19 cellular contexts compared by ENCODE assay signal in genomic region chr1:94589728-94590127, GRCh38. TPM values are rescaled to one million over a fixed set of nuclear protein-coding genes. Genes with fewer than 3 reads are reported as not detected.
DNase-seq lines count a peak whose midpoint lies in the region; ATAC-seq and TF ChIP-seq lines count a peak whose summit lies in the region.
"Had no signal": no experiment of that assay in that cellular context is flagged by ENCODE, and none has a peak within 500 bp of the region (broad histone marks: within the 10 kb centered on the region; RNA-seq: fewer than 3 reads in every experiment).

No MANE protein-coding gene starts in this region.

- peak overlapping the region; percentile 61 to 77 for H3K4ac ChIP-seq in mesenchymal stem cell (ENCODE audit: low read depth in 1 of 2, low read length in 2 of 2)

- ATAC-seq in GM23338: no peak
- ATAC-seq in HG03565 (IDR thresholded peaks at IDR 0.05; ENCODE audit: unreplicated experiment): no peak
- ATAC-seq: K562 had no signal

- WGBS in mesenchymal stem cell: 100% methylated on average over 4 of the region's 4 CpGs
- 77 to 90% (median 89%) methylated on average over 4 of the region's 4 CpGs for WGBS in stomach, 5 donors

- H3K4me1 ChIP-seq in GM23338 (ENCODE audit: insufficient read depth) (no peaks in the 10 kb centered on the region), mesenchymal stem cell (ENCODE audit: control insufficient read depth, insufficient read depth, low read depth, low read length) (no peaks in the 10 kb centered on the region), stomach (peaks cover 4 to 19% (median 12%) of the 10 kb centered on the region in 4 donors)
- H3K4me1 ChIP-seq: BLaER1 treated with 17β-estradiol and CSF1 and Interleukin-3, amounts not matched to agents 10 nM and 100 nM had no signal

- H3K9me3 ChIP-seq in mesenchymal stem cell (ENCODE audit: control insufficient read depth, low read length) (no peaks in the 10 kb centered on the region), stomach (no peaks in the 10 kb centered on the region)
- H3K9me3 ChIP-seq: BLaER1 treated with 17β-estradiol and CSF1 and Interleukin-3, amounts not matched to agents 10 nM and 100 nM had no signal

- H3K27ac Mint-ChIP-seq in GM23338: no peak overlapping the region
- peak overlapping the region in 4 of 5 experiments; percentile 47 to 97 (median 70) for H3K27ac Mint-ChIP-seq in brain
- H3K27ac Mint-ChIP-seq: CD8-positive, alpha-beta memory T cell had no signal

- H3K27ac ChIP-seq in GM23338 (ENCODE audit: low read depth): no peak overlapping the region
- H3K27ac ChIP-seq in mesenchymal stem cell (ENCODE audit: low read length, poor library complexity, severe bottlenecking): no peak overlapping the region
- H3K27ac ChIP-seq in stomach: peak overlapping the region in 3 of 5 donors; percentile 18 to 73 (median 40)
- H3K27ac ChIP-seq: BLaER1 treated with 17β-estradiol and CSF1 and Interleukin-3, amounts not matched to agents 10 nM and 100 nM; HL-60 had no signal

- TF ChIP-seq EP300 in stomach (IDR thresholded peaks at IDR 0.05): no peak

- H3K27me3 ChIP-seq in GM23338 (ENCODE audit: insufficient read depth) (no peaks in the 10 kb centered on the region), mesenchymal stem cell (ENCODE audit: control insufficient read depth in 1 of 2, insufficient read depth in 1 of 2, low read length in 2 of 2) (no peaks in the 10 kb centered on the region), stomach (no peaks in the 10 kb centered on the region)
- H3K27me3 ChIP-seq: BLaER1 treated with 17β-estradiol and CSF1 and Interleukin-3, amounts not matched to agents 10 nM and 100 nM had no signal

- no peak for TF ChIP-seq CTCF in GM23338 (conservative IDR thresholded peaks at IDR 0.05; ENCODE audit: low read depth in 2 of 2)
- no peak for TF ChIP-seq CTCF in brain (conservative IDR thresholded peaks at IDR 0.05)
- TF ChIP-seq CTCF in stomach (IDR thresholded peaks at IDR 0.05): no peak

- H2BK15ac ChIP-seq in mesenchymal stem cell (ENCODE audit: low read depth, poor library complexity, severe bottlenecking): no peak overlapping the region

- DNase-seq in GM23338 (ENCODE audit: low spot score): no peak
- no peak for DNase-seq in mesenchymal stem cell
- no peak for DNase-seq in stomach
- no peak for DNase-seq in LoVo (ENCODE audit: low spot score)
- no peak for DNase-seq in T1000 (lab: John Stamatoyannopoulos, UW)
- no peak for DNase-seq in HPDE6-E6E7 (ENCODE audit: extremely low spot score)
- DNase-seq: CD8-positive, alpha-beta memory T cell; DND-41; GM23248; NCI-H1436; NCI-H2029 treated with DMSO at 0.1 percent for 48 hours; NCI-H510A; NCI-H774; RPMI8226 had no signal

- no peaks in the 10 kb centered on the region for H3F3A ChIP-seq in GM23338 (replicated peaks; ENCODE audit: low read depth)

- no peak overlapping the region for H3K9ac ChIP-seq in mesenchymal stem cell (ENCODE audit: low read length)
- H3K9ac ChIP-seq: BLaER1 treated with 17β-estradiol and CSF1 and Interleukin-3, amounts not matched to agents 10 nM and 100 nM; GM23248 had no signal

- H3K9me2 ChIP-seq in GM23338 (ENCODE audit: insufficient read depth): no peaks in the 10 kb centered on the region

- H3K18ac ChIP-seq in mesenchymal stem cell (ENCODE audit: low read depth in 1 of 2, low read length in 2 of 2): peak overlapping the region; percentile 67 to 90

- H2BK5ac ChIP-seq in mesenchymal stem cell (ENCODE audit: low read depth, low read length, poor library complexity, severe bottlenecking): no peak overlapping the region

- H3K27me3 Mint-ChIP-seq in GM23338 (ENCODE audit: insufficient read depth, low read depth, poor library complexity): peaks cover 4% of the 10 kb centered on the region
- H3K27me3 Mint-ChIP-seq in brain: no peaks in the 10 kb centered on the region

- no peak for TF ChIP-seq POLR2A in stomach (IDR thresholded peaks at IDR 0.05)

- peak overlapping the region; percentile 69 for H4K8ac ChIP-seq in mesenchymal stem cell (ENCODE audit: low read length)

- peak overlapping the region; percentile 91 for H4K91ac ChIP-seq in mesenchymal stem cell (ENCODE audit: low read length)

- H3K36me3 Mint-ChIP-seq in GM23338 (ENCODE audit: low read depth) (no peaks in the 10 kb centered on the region), brain (no peaks in the 10 kb centered on the region)
- H3K36me3 Mint-ChIP-seq: CD8-positive, alpha-beta memory T cell had no signal

- peak overlapping the region; percentile 88 for H2BK120ac ChIP-seq in mesenchymal stem cell (ENCODE audit: low read depth, low read length)

- no peak overlapping the region for H3K23ac ChIP-seq in mesenchymal stem cell (ENCODE audit: low read length in 2 of 2)

- H2BK12ac ChIP-seq in mesenchymal stem cell (ENCODE audit: low read length in 2 of 2): peak overlapping the region; percentile 79 to 94

- no peak overlapping the region for H3K14ac ChIP-seq in mesenchymal stem cell (ENCODE audit: low read length in 2 of 2)

- no peak overlapping the region for H3K4me3 ChIP-seq in GM23338
- H3K4me3 ChIP-seq in mesenchymal stem cell (ENCODE audit: insufficient read depth in 1 of 2, low read depth in 1 of 2, low read length in 2 of 2): no peak overlapping the region
- no peak overlapping the region for H3K4me3 ChIP-seq in stomach
- H3K4me3 ChIP-seq: BLaER1 treated with 17β-estradiol and CSF1 and Interleukin-3, amounts not matched to agents 10 nM and 100 nM; GM23248; K562 had no signal

- H3K36me3 ChIP-seq in GM23338 (ENCODE audit: insufficient read depth) (no peaks in the 10 kb centered on the region), mesenchymal stem cell (ENCODE audit: control insufficient read depth in 1 of 2, insufficient read depth in 2 of 2, low read depth in 1 of 2, low read length in 2 of 2) (no peaks in the 10 kb centered on the region), stomach (no peaks in the 10 kb centered on the region)
- H3K36me3 ChIP-seq: BLaER1 treated with 17β-estradiol and CSF1 and Interleukin-3, amounts not matched to agents 10 nM and 100 nM had no signal

- H3K4me2 ChIP-seq in GM23338 (no peak overlapping the region), mesenchymal stem cell (ENCODE audit: low read length, poor library complexity, severe bottlenecking) (no peak overlapping the region)
- H3K4me2 ChIP-seq: BLaER1 treated with 17β-estradiol and CSF1 and Interleukin-3, amounts not matched to agents 10 nM and 100 nM had no signal

- H3K9me3 Mint-ChIP-seq in GM23338 (no peaks in the 10 kb centered on the region), brain (peaks cover 0 to 2% (median 0%) of the 10 kb centered on the region in 5 experiments)
- H3K9me3 Mint-ChIP-seq: CD8-positive, alpha-beta memory T cell had no signal

- H2AK5ac ChIP-seq in mesenchymal stem cell (ENCODE audit: low read length, severe bottlenecking): no peak overlapping the region

- H4K20me1 ChIP-seq in GM23338 (replicated peaks; ENCODE audit: insufficient read depth): no peaks in the 10 kb centered on the region
- H4K20me1 ChIP-seq: BLaER1 treated with 17β-estradiol and CSF1 and Interleukin-3, amounts not matched to agents 10 nM and 100 nM had no signal

- no peaks in the 10 kb centered on the region for H3K79me2 ChIP-seq in GM23338 (replicated peaks; ENCODE audit: insufficient read depth)

- intact Hi-C loops in stomach (cut with DNase I; ENCODE audit: low total_unique reads): loop anchor here (10.0 kb wide), 1 partner anchor 55 kb away; no protein-coding TSS in a partner anchor

- H3K4me3 Mint-ChIP-seq in GM23338 (no peak overlapping the region), brain (no peak overlapping the region)
- H3K4me3 Mint-ChIP-seq: CD8-positive, alpha-beta memory T cell had no signal

- no peaks in the 10 kb centered on the region for H3K79me1 ChIP-seq in mesenchymal stem cell (replicated peaks; ENCODE audit: low read length, poor library complexity, severe bottlenecking)

- H2AFZ ChIP-seq in GM23338 (peak overlapping the region; percentile 47; the same call in 1 of the 2 replicates), mesenchymal stem cell (ENCODE audit: low read depth, low read length) (no peak overlapping the region)

- H3K4me1 Mint-ChIP-seq in GM23338: peaks cover 6% of the 10 kb centered on the region
- peaks cover 75% of the 10 kb centered on the region for H3K4me1 Mint-ChIP-seq in brain
- H3K4me1 Mint-ChIP-seq: CD8-positive, alpha-beta memory T cell had no signal

TF ChIP-seq in GM23338, 12 proteins besides CTCF, POLR2A, EP300 and RAD21 (continues in another document):
- TF ChIP-seq ZNF114 (CRISPR knock-in tag; IDR thresholded peaks at IDR 0.05): no peak
- TF ChIP-seq ETS1 (IDR thresholded peaks at IDR 0.05): no peak
- no peak for TF ChIP-seq POLR2AphosphoS5 (IDR thresholded peaks at IDR 0.05; ENCODE audit: low read depth)
- TF ChIP-seq EZH2phosphoT487 (IDR thresholded peaks at IDR 0.05; ENCODE audit: unreplicated experiment): no peak
- no peak for TF ChIP-seq STAT1 (IDR thresholded peaks at IDR 0.05; ENCODE audit: unreplicated experiment)

RNA-seq across cellular contexts. Expression of gene F3, which starts 48.2 kb away (rescaled TPM):
- 5.1 and 9.7 TPM in 2 replicates for total RNA-seq in GM23338 (2014; rRNA removed; shearing (Covaris generic))
- 6.9 and 7.8 TPM in 2 replicates for polyA plus RNA-seq in GM23338 (2016; fragmentation: Nextera tagmentation; extraction: Ambion mirVana)
- 13.9 TPM for polyA plus RNA-seq in brain (ENCODE audit: insufficient read depth, low read depth, low replicate concordance)
- polyA plus RNA-seq in mesenchymal stem cell (2013, experiment 1 of 2): 511 TPM
- 536 TPM for polyA plus RNA-seq in mesenchymal stem cell (2013, experiment 2 of 2)
- 100 to 1,000 TPM in 3 of 5 donors, 10 to 100 TPM in 2; 36.6 to 206 (median 108) TPM for total RNA-seq in stomach
- polyA plus RNA-seq in stomach: 10 to 100 TPM; 40.7 to 67.2 (median 43.8) TPM
- polyA plus RNA-seq: CD8-positive, alpha-beta memory T cell had no signal

Comparison
In these comparisons a context has a peak if more than half of its experiments do, and no peak if none do; other contexts are left out.
1. H3K27ac ChIP-seq: peak in stomach (3 of 5); none in GM23338 (single experiment) and mesenchymal stem cell (single experiment).